8 cellular contexts compared by ENCODE assay signal in the genomic region with DNA sequence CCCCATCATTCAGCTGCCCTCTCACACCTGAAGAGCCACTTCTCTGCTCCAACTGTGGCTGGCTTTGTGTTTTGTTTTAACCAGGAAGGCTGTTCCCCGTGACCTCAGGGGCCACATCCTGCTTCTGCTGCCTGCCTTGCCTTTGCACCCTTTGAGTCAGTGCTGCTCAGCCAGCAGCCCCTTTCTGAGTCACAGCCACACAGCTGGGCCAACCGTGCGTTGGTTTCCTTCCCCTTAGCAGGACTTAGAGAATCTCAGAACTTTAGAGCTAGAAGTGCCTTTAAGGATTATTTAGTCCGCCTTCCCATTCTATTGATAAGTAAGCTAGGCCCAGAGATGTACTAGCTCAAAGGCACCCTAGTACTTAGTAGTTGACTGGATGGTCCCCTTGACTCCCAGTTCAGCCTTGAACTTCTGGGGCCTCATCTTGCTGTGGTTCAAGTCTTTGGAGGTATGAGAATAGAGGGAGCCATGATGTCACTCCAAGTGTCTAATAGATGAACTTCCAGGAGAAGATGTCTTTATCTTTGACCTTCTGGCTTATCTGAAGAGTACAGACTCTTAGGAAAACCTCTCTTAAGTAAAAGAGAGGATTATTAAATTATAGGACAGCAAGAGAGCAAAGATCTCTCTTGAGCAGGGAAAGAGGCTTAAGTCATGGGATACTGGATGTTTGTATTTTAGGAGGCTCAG. TPM values are rescaled to one million over a fixed set of nuclear protein-coding genes. Genes with fewer than 3 reads are reported as not detected.
DNase-seq lines count a peak whose midpoint lies in the region; ATAC-seq and TF ChIP-seq lines count a peak whose summit lies in the region.

No MANE protein-coding gene starts in this region.

- no peaks in the 10 kb centered on the region for H3K27me3 Mint-ChIP-seq in activated CD4-positive, alpha-beta T cell treated with anti-CD3 and anti-CD28 coated beads, Interleukin-2, amount 10 ng/mL, durations not matched to agents 7 days and 5 days

- peak overlapping the region; percentile 71; a peak in 1 of 4 replicates for H4K8ac ChIP-seq in IMR-90 (ENCODE audit: low read depth in 2 of 2, low read length in 2 of 2)

- H4K5ac ChIP-seq in IMR-90 (ENCODE audit: low read depth, low read length) = peak overlapping the region; percentile 37; the same call in 1 of the 2 replicates

- peak overlapping the region; percentile 77 for H2BK5ac ChIP-seq in IMR-90 (ENCODE audit: low read depth, low read length, poor library complexity, severe bottlenecking)

- peak overlapping the region; percentile 6; the same call in 1 of the 2 replicates for H4K91ac ChIP-seq in IMR-90 (ENCODE audit: insufficient read depth, low read depth, low read length)

- TF ChIP-seq CTCF in IMR-90 (conservative IDR thresholded peaks at IDR 0.05; ENCODE audit: low read depth, low read length) (no peak), upper lobe of left lung (IDR thresholded peaks at IDR 0.05) (no peak)

- TF ChIP-seq EP300 in upper lobe of left lung (IDR thresholded peaks at IDR 0.05) = no peak

- CTCF ChIA-PET in IMR-90 (lab: Yijun Ruan, JAX) = no interaction called here
- CTCF ChIA-PET in activated CD4-positive, alpha-beta T cell treated with anti-CD3 and anti-CD28 coated beads, Interleukin-2, amount 10 ng/mL, durations not matched to agents 7 days and 5 days (lab: Charles Lee) = interaction anchor here (0.8 kb wide), 2 partner anchors 31 to 404 kb away, joined by 3 read pairs; partner anchors contain the start of gene WBP4

- no TSS peak for BruUV-seq in IMR-90 (replicated peaks; lab: Mats Ljungman, UMichigan)

- TF ChIP-seq POLR2A in IMR-90 (IDR thresholded peaks at IDR 0.05; ENCODE audit: low read depth, low read length) (no peak), upper lobe of left lung (IDR thresholded peaks at IDR 0.05) (peak in 1 of 4 donors; percentile 41)

- peaks cover 0 to 37% (median 0%) of the 10 kb centered on the region in 11 experiments; a peak in 4 of 22 replicates for H3K36me3 ChIP-seq in BLaER1 treated with 17β-estradiol and CSF1 and Interleukin-3, amounts not matched to agents 10 nM and 100 nM
- H3K36me3 ChIP-seq in IMR-90 (ENCODE audit: control insufficient read depth, insufficient read depth, low read length) = peaks cover 69% of the 10 kb centered on the region
- peaks cover 10 to 99% (median 51%) of the 10 kb centered on the region in 4 donors for H3K36me3 ChIP-seq in upper lobe of left lung

- DNase-seq in IMR-90 (peak; percentile 94), dermis blood vessel endothelial cell (peak; percentile 98), posterior vena cava (ENCODE audit: low spot score) (peak; percentile 88), upper lobe of left lung (peak in 1 of 2 donors; percentile 87), mesenteric fat pad (ENCODE audit: low spot score) (no peak)
- DNase-seq in activated CD4-positive, alpha-beta T cell treated with anti-CD3 and anti-CD28 coated beads, Interleukin-2, amount 10 ng/mL, durations not matched to agents 7 days and 5 days = peak; percentile 95

- H3K4me3 Mint-ChIP-seq in activated CD4-positive, alpha-beta T cell treated with anti-CD3 and anti-CD28 coated beads, Interleukin-2, amount 10 ng/mL, durations not matched to agents 7 days and 5 days = peak overlapping the region; percentile 71

- peaks cover 5 to 36% of the 10 kb centered on the region in 2 experiments for H3K79me1 ChIP-seq in IMR-90 (ENCODE audit: low read depth in 1 of 2, low read length in 2 of 2)

- H2AK9ac ChIP-seq in IMR-90 (replicated peaks; ENCODE audit: low read depth, low read length, poor library complexity) = no peak overlapping the region

- peak overlapping the region in 2 of 10 experiments; percentile 1 to 33; a peak in 1 of 20 replicates for H3K4me3 ChIP-seq in BLaER1 treated with 17β-estradiol and CSF1 and Interleukin-3, amounts not matched to agents 10 nM and 100 nM
- no peak overlapping the region for H3K4me3 ChIP-seq in IMR-90 (ENCODE audit: insufficient read depth, low read depth, low read length)
- peak overlapping the region in 2 of 4 donors; percentile 9 to 92 for H3K4me3 ChIP-seq in upper lobe of left lung

- peak overlapping the region; percentile 59 for H3K4ac ChIP-seq in IMR-90 (ENCODE audit: low read depth, low read length)

- H2BK20ac ChIP-seq in IMR-90 (ENCODE audit: low read depth, low read length) = peak overlapping the region; percentile 69

- H3K4me2 ChIP-seq in BLaER1 treated with 17β-estradiol and CSF1 and Interleukin-3, amounts not matched to agents 10 nM and 100 nM = peak overlapping the region; percentile 73 to 98 (median 90)
- H3K4me2 ChIP-seq in IMR-90 (ENCODE audit: low read depth, low read length) = peak overlapping the region; percentile 12; the same call in 1 of the 2 replicates

- peak overlapping the region; percentile 53; the same call in 1 of the 2 replicates for H2BK120ac ChIP-seq in IMR-90 (ENCODE audit: low read depth, low read length)

- peak overlapping the region; percentile 95 for H3K27ac Mint-ChIP-seq in activated CD4-positive, alpha-beta T cell treated with anti-CD3 and anti-CD28 coated beads, Interleukin-2, amount 10 ng/mL, durations not matched to agents 7 days and 5 days

- WGBS in IMR-90 (ENCODE audit: extremely low coverage in 2 of 2, insufficient read length in 1 of 2), 2 experiments = no CpG with 5 or more reads among the region's 4 CpGs
- WGBS in upper lobe of left lung, 2 donors = 34 to 47% methylated on average over 3 to 4 of the region's 4 CpGs

- H3K4me1 ChIP-seq in BLaER1 treated with 17β-estradiol and CSF1 and Interleukin-3, amounts not matched to agents 10 nM and 100 nM = peaks cover 31 to 67% (median 49%) of the 10 kb centered on the region in 10 experiments
- peaks cover 18% of the 10 kb centered on the region for H3K4me1 ChIP-seq in IMR-90 (ENCODE audit: control insufficient read depth, insufficient read depth, low read length)
- peaks cover 48 to 57% (median 52%) of the 10 kb centered on the region in 4 donors for H3K4me1 ChIP-seq in upper lobe of left lung

- peak overlapping the region; percentile 38; the same call in 1 of the 2 replicates for H2AK5ac ChIP-seq in IMR-90 (ENCODE audit: low read depth, low read length)

- in situ Hi-C loops in IMR-90 (cut with MboI; ENCODE audit: low sequenced_read_pairs) = loop anchor here (25.0 kb wide), 1 partner anchor 172 kb away; no protein-coding TSS in a partner anchor

- peak overlapping the region; percentile 49; the same call in 1 of the 2 replicates for H3K23ac ChIP-seq in IMR-90 (ENCODE audit: low read depth, low read length)

- peaks cover 89% of the 10 kb centered on the region for H3K4me1 Mint-ChIP-seq in activated CD4-positive, alpha-beta T cell treated with anti-CD3 and anti-CD28 coated beads, Interleukin-2, amount 10 ng/mL, durations not matched to agents 7 days and 5 days

- peak overlapping the region; percentile 61 to 88 (median 81) for H3K27ac ChIP-seq in BLaER1 treated with 17β-estradiol and CSF1 and Interleukin-3, amounts not matched to agents 10 nM and 100 nM
- H3K27ac ChIP-seq in IMR-90 (ENCODE audit: insufficient read depth, low read length) = peak overlapping the region; percentile 62
- H3K27ac ChIP-seq in upper lobe of left lung = peak overlapping the region; percentile 80 to 96 (median 94)

- POLR2A ChIA-PET in IMR-90 (lab: Charles Lee; ENCODE audit: unreplicated experiment) = interaction anchor here (0.6 kb wide), 1 partner anchor 121 kb away, joined by 6 read pairs; no protein-coding TSS in a partner anchor
- POLR2A ChIA-PET in activated CD4-positive, alpha-beta T cell treated with anti-CD3 and anti-CD28 coated beads, Interleukin-2, amount 10 ng/mL, durations not matched to agents 7 days and 5 days (lab: Charles Lee) = interaction anchor here (1.2 kb wide), 1 partner anchor 22 kb away, joined by 5 read pairs; no protein-coding TSS in a partner anchor

- TF ChIP-seq RAD21 in IMR-90 (IDR thresholded peaks at IDR 0.05; ENCODE audit: low read length) = no peak

- peak overlapping the region; percentile 64; the same call in 1 of the 2 replicates for H3K14ac ChIP-seq in IMR-90 (replicated peaks; ENCODE audit: low read depth, low read length)

- H3K18ac ChIP-seq in IMR-90 (ENCODE audit: low read depth, low read length) = peak overlapping the region; percentile 64

- H3K9me1 ChIP-seq in IMR-90 (ENCODE audit: insufficient read depth, low read length) = peaks cover 15% of the 10 kb centered on the region

- H3K36me3 Mint-ChIP-seq in activated CD4-positive, alpha-beta T cell treated with anti-CD3 and anti-CD28 coated beads, Interleukin-2, amount 10 ng/mL, durations not matched to agents 7 days and 5 days (ENCODE audit: low read depth) = peaks cover 75% of the 10 kb centered on the region

- dilution Hi-C loops in IMR-90 (cut with HindIII; ENCODE audit: low sequenced_read_pairs, unreplicated experiment) = no loop called here

- H3K56ac ChIP-seq in IMR-90 (ENCODE audit: extremely low read depth, insufficient read depth, low read length) = 0 out of 2 replicates have a peak overlapping the region, but pooled peaks have one; percentile 20

- peak overlapping the region; percentile 99 for H2BK15ac ChIP-seq in IMR-90 (ENCODE audit: low read depth, low read length)

- intact Hi-C loops in IMR-90 (cut with micrococcal nuclease) = no loop called here
- intact Hi-C loops in posterior vena cava (cut with DNase I) = no loop called here

- peak; percentile 88 for ATAC-seq in GM21381 (IDR thresholded peaks at IDR 0.05; ENCODE audit: unreplicated experiment)
- peak; percentile 90 for ATAC-seq in IMR-90 (ENCODE audit: low read depth)
- ATAC-seq in upper lobe of left lung (ENCODE audit: low FRiP score in 2 of 2) = peak; percentile 71 to 72

- H4K20me1 ChIP-seq in BLaER1 treated with 17β-estradiol and CSF1 and Interleukin-3, amounts not matched to agents 10 nM and 100 nM = no peaks in the 10 kb centered on the region
- peaks cover 27% of the 10 kb centered on the region for H4K20me1 ChIP-seq in IMR-90 (ENCODE audit: insufficient read depth, low read length)

- peaks cover 0 to 6% (median 4%) of the 10 kb centered on the region in 11 experiments; a peak in 16 of 22 replicates for H3K27me3 ChIP-seq in BLaER1 treated with 17β-estradiol and CSF1 and Interleukin-3, amounts not matched to agents 10 nM and 100 nM
- H3K27me3 ChIP-seq in IMR-90 (ENCODE audit: control insufficient read depth, insufficient read depth, low read length) = no peaks in the 10 kb centered on the region
- no peaks in the 10 kb centered on the region for H3K27me3 ChIP-seq in upper lobe of left lung

- H3K9ac ChIP-seq in BLaER1 treated with 17β-estradiol and CSF1 and Interleukin-3, amounts not matched to agents 10 nM and 100 nM = peak overlapping the region; percentile 10 to 72 (median 59); a peak in 18 of 22 replicates
- H3K9ac ChIP-seq in IMR-90 (ENCODE audit: low read depth, low read length) = peak overlapping the region; percentile 16; the same call in 1 of the 2 replicates

- H3K9me3 Mint-ChIP-seq in activated CD4-positive, alpha-beta T cell treated with anti-CD3 and anti-CD28 coated beads, Interleukin-2, amount 10 ng/mL, durations not matched to agents 7 days and 5 days = no peaks in the 10 kb centered on the region

- peak overlapping the region; percentile 78 for H2AFZ ChIP-seq in IMR-90 (replicated peaks; ENCODE audit: low read length, poor library complexity)

- H3K9me3 ChIP-seq in BLaER1 treated with 17β-estradiol and CSF1 and Interleukin-3, amounts not matched to agents 10 nM and 100 nM (replicated peaks in 1 of 11) = no peaks in the 10 kb centered on the region
- H3K9me3 ChIP-seq in IMR-90 (ENCODE audit: control insufficient read depth, insufficient read depth, low read length) (no peaks in the 10 kb centered on the region), upper lobe of left lung (no peaks in the 10 kb centered on the region)

RNA-seq across cellular contexts. Expression of gene RGCC, which starts 8.0 kb away (rescaled TPM):
- total RNA-seq in IMR-90 (2012; rRNA removed) = 6.1 and 7.5 TPM in 2 replicates
- 7.6 and 10.6 TPM in 2 replicates for polyA plus RNA-seq in IMR-90 (2012; rRNA removed)
- 4.6 and 11.3 TPM in 2 replicates for polyA plus RNA-seq in IMR-90 (2012; cell fraction: cytosol; rRNA removed)
- polyA plus RNA-seq in IMR-90 (2012; cell fraction: nucleus; rRNA removed; ENCODE audit: low replicate concordance) = 6.4 and 25.4 TPM in 2 replicates
- 10 to 100 TPM; 39.2 to 40.8 TPM for total RNA-seq in activated CD4-positive, alpha-beta T cell treated with anti-CD3 and anti-CD28 coated beads, Interleukin-2, amount 10 ng/mL, durations not matched to agents 7 days and 5 days
- total RNA-seq in dermis blood vessel endothelial cell = 79.7 and 174 TPM in 2 replicates
- 10 to 100 TPM; 29.6 to 68.3 TPM for total RNA-seq in posterior vena cava
- 1,000 to 10,000 TPM in 2 of 6 donors, 100 to 1,000 TPM in 4; 359 to 1,301 (median 720) TPM for total RNA-seq in upper lobe of left lung
- total RNA-seq in mesenteric fat pad = 205 TPM
